Comparison of ENCODE assay signal across 18 cellular contexts in the genomic region with DNA sequence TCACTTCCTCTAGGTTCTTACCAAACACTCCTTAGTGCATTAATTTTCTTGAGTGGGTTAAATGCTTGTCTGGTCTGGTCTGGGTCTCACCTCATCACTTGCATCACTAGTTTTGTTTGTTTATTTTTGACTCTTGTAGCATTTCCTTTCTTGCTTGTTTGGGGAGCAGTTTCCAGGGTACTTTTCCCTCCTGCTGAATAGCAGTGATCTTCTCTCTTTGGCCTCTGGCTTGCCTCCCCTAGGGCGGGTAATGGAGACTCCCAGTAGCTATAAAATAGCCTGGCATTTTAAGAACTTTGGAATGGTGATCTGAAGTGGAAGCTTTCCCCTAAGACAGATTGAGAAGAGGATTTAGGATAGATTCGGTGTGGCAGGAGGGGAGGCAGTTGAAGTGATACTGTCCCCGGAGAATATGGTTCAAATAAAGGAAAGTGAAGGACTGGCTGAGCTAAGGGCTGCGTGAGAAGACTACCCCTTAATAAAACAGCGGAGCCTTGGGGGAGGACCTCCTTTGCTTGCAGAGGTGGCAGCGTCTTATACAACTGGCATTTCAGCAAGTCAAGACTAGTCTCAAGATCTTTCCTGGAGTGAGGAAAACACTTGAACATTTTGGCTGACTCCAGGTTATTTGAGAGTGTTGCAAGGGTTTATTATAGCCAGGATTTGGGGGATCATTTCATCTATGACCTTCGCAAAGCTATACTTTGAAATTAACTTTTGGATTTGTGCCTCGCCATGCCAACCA.
DNase-seq lines count a peak whose midpoint lies in the region; ATAC-seq and TF ChIP-seq lines count a peak whose summit lies in the region.
"Had no signal": no experiment of that assay in that cellular context is flagged by ENCODE, and none has a peak within 500 bp of the region (broad histone marks: within the 10 kb centered on the region; RNA-seq: fewer than 3 reads in every experiment).

No MANE protein-coding gene starts in this region.

- H3K27me3 ChIP-seq in mammary epithelial cell (ENCODE audit: insufficient read depth, low read length) (no peaks in the 10 kb centered on the region), GM23248 (replicated peaks; ENCODE audit: insufficient read depth) (no peaks in the 10 kb centered on the region)

- WGBS in mammary epithelial cell (ENCODE audit: low coverage, missing lambda C conversion rate): 37% methylated on average over 8 of the region's 8 CpGs
- WGBS in GM23248 (ENCODE audit: low coverage in 1 of 2, low lambda C conversion rate in 2 of 2, missing lambda C conversion rate in 2 of 2), 2 experiments: 71 to 76% methylated on average over 8 of the region's 8 CpGs

- no peak overlapping the region for H3K4me3 Mint-ChIP-seq in MCF 10A (ENCODE audit: unreplicated experiment)
- H3K4me3 Mint-ChIP-seq in nephron progenitor cell: no peak overlapping the region

- POLR2A ChIA-PET in MCF 10A (lab: Yijun Ruan, JAX): no interaction called here

- H3K4me2 ChIP-seq in mammary epithelial cell (ENCODE audit: insufficient read depth, low read depth, low read length): peak overlapping the region; percentile 44
- H3K4me2 ChIP-seq in GM23248 (ENCODE audit: unreplicated experiment): no peak overlapping the region
- H3K4me2 ChIP-seq: KMS-11 had no signal

- H3K36me3 ChIP-seq in mammary epithelial cell (ENCODE audit: insufficient read depth, low read length) (no peaks in the 10 kb centered on the region), GM23248 (ENCODE audit: low read depth) (no peaks in the 10 kb centered on the region)

- no peaks in the 10 kb centered on the region for H3F3A ChIP-seq in GM23248 (ENCODE audit: insufficient read depth)

- ATAC-seq in GM18498 (IDR thresholded peaks at IDR 0.05; ENCODE audit: unreplicated experiment) (no peak), HG02840 (IDR thresholded peaks at IDR 0.05; ENCODE audit: low FRiP score, unreplicated experiment) (no peak), GM21619 (IDR thresholded peaks at IDR 0.05; ENCODE audit: unreplicated experiment) (no peak)
- ATAC-seq: HCT116 had no signal

- H3K9ac ChIP-seq in mammary epithelial cell (ENCODE audit: insufficient read depth, low read length) (no peak overlapping the region), GM23248 (no peak overlapping the region)
- H3K9ac ChIP-seq: KMS-11 had no signal

- H3K36me3 Mint-ChIP-seq in MCF 10A (ENCODE audit: insufficient read depth, unreplicated experiment): no peaks in the 10 kb centered on the region
- peaks cover 22% of the 10 kb centered on the region for H3K36me3 Mint-ChIP-seq in nephron progenitor cell (ENCODE audit: low read depth)

- H4K20me1 ChIP-seq in mammary epithelial cell (ENCODE audit: insufficient read depth, low read length) (no peaks in the 10 kb centered on the region), GM23248 (ENCODE audit: insufficient read depth) (no peaks in the 10 kb centered on the region)

- BruUV-seq in mammary epithelial cell (replicated peaks; lab: Mats Ljungman, UMichigan) (no TSS peak), MCF 10A (replicated peaks; lab: Mats Ljungman, UMichigan) (no TSS peak)

- H3K27ac ChIP-seq in mammary epithelial cell (ENCODE audit: insufficient read depth, low read depth, low read length): no peak overlapping the region
- peak overlapping the region; percentile 53 for H3K27ac ChIP-seq in epithelial cell of prostate
- no peak overlapping the region for H3K27ac ChIP-seq in GM23248
- H3K27ac ChIP-seq: 22Rv1, C4-2B, KMS-11 had no signal

- TF ChIP-seq CTCF in mammary epithelial cell (conservative IDR thresholded peaks at IDR 0.05 in 1 of 2, IDR thresholded peaks at IDR 0.05 in 1 of 2; ENCODE audit: extremely low read depth in 1 of 2, insufficient read depth in 1 of 2, low read depth in 1 of 2, low read length in 2 of 2) (no peak), MCF 10A (IDR thresholded peaks at IDR 0.05; ENCODE audit: unreplicated experiment) (no peak), nephron progenitor cell (IDR thresholded peaks at IDR 0.05) (no peak)

- no peaks in the 10 kb centered on the region for H3K79me2 ChIP-seq in mammary epithelial cell (ENCODE audit: insufficient read depth, low read length)
- H3K79me2 ChIP-seq in GM23248 (ENCODE audit: insufficient read depth): no peaks in the 10 kb centered on the region

- H3K4me1 Mint-ChIP-seq in MCF 10A (ENCODE audit: insufficient read depth, unreplicated experiment) (no peaks in the 10 kb centered on the region), nephron progenitor cell (peaks cover 34% of the 10 kb centered on the region)

- H2AFZ ChIP-seq in mammary epithelial cell (ENCODE audit: low read depth, low read length): peak overlapping the region; percentile 64
- H2AFZ ChIP-seq in GM23248: no peak overlapping the region

- H3K4me1 ChIP-seq in mammary epithelial cell (ENCODE audit: insufficient read depth, low read length) (peaks cover 14% of the 10 kb centered on the region), GM23248 (ENCODE audit: insufficient read depth) (0 out of 2 replicates have a peak, but pooled peaks cover 7% of the 10 kb centered on the region)

- no peak overlapping the region for H3K4me3 ChIP-seq in mammary epithelial cell (replicated peaks in 1 of 3; ENCODE audit: insufficient read depth in 1 of 3, low read depth in 2 of 3, low read length in 3 of 3)
- no peak overlapping the region for H3K4me3 ChIP-seq in GM23248

- no peaks in the 10 kb centered on the region for H3K9me2 ChIP-seq in GM23248 (ENCODE audit: insufficient read depth)

- CTCF ChIA-PET in mammary epithelial cell (lab: Charles Lee; ENCODE audit: low non-redundant PET) (no interaction called here), MCF 10A (lab: Yijun Ruan, JAX) (no interaction called here)

- H3K9me3 Mint-ChIP-seq in MCF 10A (ENCODE audit: unreplicated experiment): peaks cover 5% of the 10 kb centered on the region
- peaks cover 21% of the 10 kb centered on the region for H3K9me3 Mint-ChIP-seq in nephron progenitor cell

- H3K27ac Mint-ChIP-seq in MCF 10A (ENCODE audit: low read depth, unreplicated experiment) (no peak overlapping the region), nephron progenitor cell (peak overlapping the region; percentile 96)

- DNase-seq in mammary epithelial cell (peak; percentile 55), MCF 10A (ENCODE audit: unreplicated experiment) (no peak), epithelial cell of prostate (ENCODE audit: low read depth, low spot score) (no peak), nephron progenitor cell (no peak), GM23248 (no peak)
- DNase-seq: AML-193, NCI-H1436 treated with DMSO at 0.1 percent for 48 hours, NCI-H2029, NCI-H510A, NCI-H748 treated with DMSO at 0.1 percent for 48 hours, Right ventricle myocardium superior had no signal

- in situ Hi-C loops in mammary epithelial cell (cut with MboI; ENCODE audit: low sequenced_read_pairs in 2 of 2): no loop called here
- in situ Hi-C loops in GM23248 (cut with MboI): no loop called here

- intact Hi-C loops in mammary epithelial cell (cut with micrococcal nuclease) (no loop called here), MCF 10A (cut with micrococcal nuclease) (no loop called here)

- H3K9me3 ChIP-seq in mammary epithelial cell (replicated peaks; ENCODE audit: insufficient read depth, low read length) (peaks cover under 1% of the 10 kb centered on the region), GM23248 (ENCODE audit: low read depth) (no peaks in the 10 kb centered on the region)

- H3K27me3 Mint-ChIP-seq in MCF 10A (ENCODE audit: insufficient read depth, unreplicated experiment) (no peaks in the 10 kb centered on the region), nephron progenitor cell (ENCODE audit: low read depth, poor library complexity) (no peaks in the 10 kb centered on the region)

- dilution Hi-C loops in mammary epithelial cell (cut with HindIII; ENCODE audit: low sequenced_read_pairs): no loop called here
